Comparison of ENCODE assay signal across 27 cellular contexts in genomic region chr20:51026317-51026716, GRCh38. TPM values are rescaled to one million over a fixed set of nuclear protein-coding genes. Genes with fewer than 3 reads are reported as not detected.
"Had no signal": no experiment of that assay in that cellular context is flagged by ENCODE, and none has a peak within 500 bp of the region (broad histone marks: within the 10 kb centered on the region; RNA-seq: fewer than 3 reads in every experiment).

No MANE protein-coding gene starts in this region.

- H3K36me3 Mint-ChIP-seq: activated naive CD4-positive, alpha-beta T cell treated with anti-CD3 and anti-CD28 coated beads, Interleukin-2, amount 50 U/mL, for 24 hours; activated naive CD8-positive, alpha-beta T cell treated with anti-CD3 and anti-CD28 coated beads, Interleukin-2, amount 10 ng/mL, durations not matched to agents 7 days and 5 days had no signal

- H3K36me3 ChIP-seq: ascending aorta, cardiac muscle cell, SJSA1 had no signal

- ATAC-seq: activated CD8-positive, alpha-beta T cell treated with anti-CD3 and anti-CD28 coated beads for 36 hours; Panc1 had no signal

- H3K9me3 ChIP-seq: ascending aorta, SK-N-SH had no signal

- H3K27ac ChIP-seq: ascending aorta, cardiac muscle cell, KMS-11, SJSA1 had no signal

- H3K4me3 ChIP-seq: ascending aorta, cardiac muscle cell, SJSA1 had no signal

- H3K4me3 Mint-ChIP-seq: activated CD4-positive, alpha-beta T cell treated with anti-CD3 and anti-CD28 coated beads, Interleukin-2, amount 10 ng/mL, durations not matched to agents 24 days and 14 days; activated CD8-positive, alpha-beta T cell treated with anti-CD3 and anti-CD28 coated beads for 36 hours; activated naive CD4-positive, alpha-beta T cell treated with anti-CD3 and anti-CD28 coated beads, Interleukin-2, amount 50 U/mL, for 24 hours; activated naive CD8-positive, alpha-beta T cell treated with anti-CD3 and anti-CD28 coated beads, Interleukin-2, amount 10 ng/mL, durations not matched to agents 7 days and 5 days; T-helper 1 cell treated with Interleukin-12 subunit alpha and Interleukin-12 subunit beta and Interleukin-4 antibody, amounts not matched to agents 30 μg/mL and 1 μg/mL, for 36 hours; T-helper 2 cell treated with Interferon-gamma antibody and Interleukin-4, amounts not matched to agents 5 μg/mL and 100 μg/mL, for 36 hours had no signal

- H3K9me3 Mint-ChIP-seq: activated CD8-positive, alpha-beta T cell treated with anti-CD3 and anti-CD28 coated beads for 36 hours; activated naive CD4-positive, alpha-beta T cell treated with anti-CD3 and anti-CD28 coated beads, Interleukin-2, amount 50 U/mL, for 24 hours; activated naive CD8-positive, alpha-beta T cell treated with anti-CD3 and anti-CD28 coated beads, Interleukin-2, amount 10 ng/mL, durations not matched to agents 7 days and 5 days; activated T-helper 2 cell treated with anti-CD3 and anti-CD28 coated beads, Interferon-gamma antibody, Interleukin-2, Interleukin-4, amounts not matched to agents 10 μg/mL and 5 μg/mL and 100 μg/mL, durations not matched to agents 14 hours and 24 hours and 36 hours; T-helper 2 cell treated with Interferon-gamma antibody and Interleukin-4, amounts not matched to agents 5 μg/mL and 100 μg/mL, for 36 hours had no signal

- DNase-seq: activated CD4-positive, alpha-beta T cell treated with anti-CD3 and anti-CD28 coated beads, Interleukin-2, amount 10 ng/mL, durations not matched to agents 24 days and 14 days; activated CD4-positive, alpha-beta T cell treated with anti-CD3 and anti-CD28 coated beads, Interleukin-2, amount 50 U/mL, for 4 hours; activated CD8-positive, alpha-beta T cell treated with anti-CD3 and anti-CD28 coated beads for 36 hours; activated gamma-delta T cell; activated naive CD4-positive, alpha-beta T cell treated with Interleukin-2 at 50 U/mL for 16 hours; activated naive CD8-positive, alpha-beta T cell treated with anti-CD3 and anti-CD28 coated beads, Interleukin-2, amount 10 ng/mL, durations not matched to agents 7 days and 5 days; activated T-cell treated with anti-CD3 and anti-CD28 coated beads, Interleukin-2, amount 50 U/mL, for 1 hour; amygdala; NCI-H1048; NCI-H1105 treated with DMSO at 0.1 percent for 48 hours; NCI-H1436; NCI-H1694; NCI-H1930; NCI-H345; NCI-H524 treated with DMSO at 0.1 percent for 48 hours; RPMI8226; SHP77 treated with DMSO at 0.1 percent for 48 hours; SK-N-SH had no signal

RNA-seq across cellular contexts. Expression of gene KCNG1, which starts 3.4 kb away (rescaled TPM):
- total RNA-seq: activated naive CD8-positive, alpha-beta T cell treated with anti-CD3 and anti-CD28 coated beads, Interleukin-2, amount 10 ng/mL, durations not matched to agents 7 days and 5 days had no signal
